Comparison of ENCODE assay signal across 12 cellular contexts in the genomic region with DNA sequence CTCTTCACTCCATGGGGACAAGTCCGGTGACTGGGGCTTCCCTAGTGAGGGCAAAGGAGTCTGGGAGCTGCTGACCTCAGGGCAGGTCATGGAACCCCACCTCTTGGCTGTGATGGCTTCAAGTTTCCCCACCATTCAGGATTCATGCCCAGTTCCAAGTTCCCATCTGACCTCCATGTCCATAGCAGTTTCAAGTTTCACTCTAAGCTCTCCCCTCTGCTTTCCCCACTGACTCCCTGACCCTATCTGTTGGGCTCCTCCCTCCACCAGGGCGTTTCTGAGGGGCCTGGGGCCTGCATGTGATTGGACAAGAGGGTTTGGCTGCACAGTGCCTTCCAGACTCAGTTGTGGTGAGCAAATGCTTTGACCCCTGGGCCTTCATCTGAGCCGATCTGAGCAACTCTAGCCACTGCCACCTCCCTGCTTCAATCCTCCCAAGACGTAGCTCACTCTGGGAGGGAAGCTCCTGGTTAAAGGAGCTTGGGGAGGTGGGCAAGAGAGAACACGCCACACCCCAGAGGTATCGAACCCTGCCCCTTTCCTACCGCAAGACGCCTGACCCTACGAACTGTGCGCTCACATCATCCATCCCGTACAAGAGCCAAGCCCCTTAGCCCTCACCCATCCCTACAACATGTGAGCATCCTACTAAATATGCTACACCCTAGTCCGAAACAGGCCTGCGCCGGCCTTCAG.
DNase-seq lines count a peak whose midpoint lies in the region; ATAC-seq lines count a peak whose summit lies in the region.
"Had no signal": no experiment of that assay in that cellular context is flagged by ENCODE, and none has a peak within 500 bp of the region (broad histone marks: within the 10 kb centered on the region; RNA-seq: fewer than 3 reads in every experiment).

No MANE protein-coding gene starts in this region.

- no peak overlapping the region for H3K27ac Mint-ChIP-seq in activated naive CD8-positive, alpha-beta T cell
- no peak overlapping the region for H3K27ac Mint-ChIP-seq in activated naive CD8-positive, alpha-beta T cell treated with anti-CD3 and anti-CD28 coated beads, Interleukin-2, amount 50 U/mL, for 24 hours
- peak overlapping the region; percentile 67 for H3K27ac Mint-ChIP-seq in stimulated activated naive B cell treated with anti-CD40 and anti-IgM and Interleukin-4, amounts not matched to agents 10 μg/mL and 1 μg/mL and 100 μg/mL, for 72 hours
- H3K27ac Mint-ChIP-seq: activated T-helper 17 cell treated with anti-CD3 and anti-CD28 coated beads, Interleukin-2, amount 50 U/mL, for 72 hours; dendritic cell treated with granulocyte-macrophage colony-stimulating factor and Interleukin-4, amounts not matched to agents 40 ng/mL and 50 ng/mL, for 4 days had no signal

- DNase-seq in activated naive CD8-positive, alpha-beta T cell treated with anti-CD3 and anti-CD28 coated beads, Interleukin-2, amount 50 U/mL, for 24 hours, result no peak
- DNase-seq in fibroblast of gingiva (ENCODE audit: low read depth) (peak; percentile 38), SHP77 treated with DMSO at 0.1 percent for 48 hours (lab: John Stamatoyannopoulos, UW) (no peak)
- no peak for DNase-seq in stimulated activated naive B cell treated with anti-CD40 and anti-IgM and Interleukin-4, amounts not matched to agents 10 μg/mL and 1 μg/mL and 100 μg/mL, for 72 hours
- DNase-seq: ACHN, NCI-H2081 treated with DMSO at 0.1 percent for 48 hours, Peyer's patch had no signal

- no peaks in the 10 kb centered on the region for H3K9me3 Mint-ChIP-seq in activated naive CD8-positive, alpha-beta T cell (ENCODE audit: low read depth)
- no peaks in the 10 kb centered on the region for H3K9me3 Mint-ChIP-seq in activated naive CD8-positive, alpha-beta T cell treated with anti-CD3 and anti-CD28 coated beads, Interleukin-2, amount 50 U/mL, for 24 hours
- H3K9me3 Mint-ChIP-seq in stimulated activated naive B cell treated with anti-CD40 and anti-IgM and Interleukin-4, amounts not matched to agents 10 μg/mL and 1 μg/mL and 100 μg/mL, for 72 hours, result no peaks in the 10 kb centered on the region
- H3K9me3 Mint-ChIP-seq: activated T-helper 17 cell treated with anti-CD3 and anti-CD28 coated beads, Interleukin-2, amount 50 U/mL, for 72 hours; dendritic cell treated with granulocyte-macrophage colony-stimulating factor and Interleukin-4, amounts not matched to agents 40 ng/mL and 50 ng/mL, for 4 days had no signal

- peak overlapping the region; percentile 40 for H3K4me3 Mint-ChIP-seq in activated naive CD8-positive, alpha-beta T cell
- no peak overlapping the region for H3K4me3 Mint-ChIP-seq in activated naive CD8-positive, alpha-beta T cell treated with anti-CD3 and anti-CD28 coated beads, Interleukin-2, amount 50 U/mL, for 24 hours
- no peak overlapping the region for H3K4me3 Mint-ChIP-seq in stimulated activated naive B cell treated with anti-CD40 and anti-IgM and Interleukin-4, amounts not matched to agents 10 μg/mL and 1 μg/mL and 100 μg/mL, for 72 hours
- H3K4me3 Mint-ChIP-seq: activated T-helper 17 cell treated with anti-CD3 and anti-CD28 coated beads, Interleukin-2, amount 50 U/mL, for 72 hours; dendritic cell treated with granulocyte-macrophage colony-stimulating factor and Interleukin-4, amounts not matched to agents 40 ng/mL and 50 ng/mL, for 4 days had no signal

- peaks cover 16% of the 10 kb centered on the region for H3K4me1 Mint-ChIP-seq in activated naive CD8-positive, alpha-beta T cell (ENCODE audit: low read depth)
- peaks cover 21% of the 10 kb centered on the region for H3K4me1 Mint-ChIP-seq in activated naive CD8-positive, alpha-beta T cell treated with anti-CD3 and anti-CD28 coated beads, Interleukin-2, amount 50 U/mL, for 24 hours
- peaks cover 22 to 40% of the 10 kb centered on the region in 2 donors for H3K4me1 Mint-ChIP-seq in stimulated activated naive B cell treated with anti-CD40 and anti-IgM and Interleukin-4, amounts not matched to agents 10 μg/mL and 1 μg/mL and 100 μg/mL, for 72 hours

- no peaks in the 10 kb centered on the region for H3K27me3 Mint-ChIP-seq in activated naive CD8-positive, alpha-beta T cell
- no peaks in the 10 kb centered on the region for H3K27me3 Mint-ChIP-seq in activated naive CD8-positive, alpha-beta T cell treated with anti-CD3 and anti-CD28 coated beads, Interleukin-2, amount 50 U/mL, for 24 hours
- peaks cover 9 to 11% of the 10 kb centered on the region in 2 donors for H3K27me3 Mint-ChIP-seq in stimulated activated naive B cell treated with anti-CD40 and anti-IgM and Interleukin-4, amounts not matched to agents 10 μg/mL and 1 μg/mL and 100 μg/mL, for 72 hours
- H3K27me3 Mint-ChIP-seq: dendritic cell treated with granulocyte-macrophage colony-stimulating factor and Interleukin-4, amounts not matched to agents 40 ng/mL and 50 ng/mL, for 4 days had no signal

- no peak for ATAC-seq in activated naive CD8-positive, alpha-beta T cell treated with anti-CD3 and anti-CD28 coated beads, Interleukin-2, amount 50 U/mL, for 24 hours
- ATAC-seq in stimulated activated naive B cell treated with anti-CD40 and anti-IgM and Interleukin-4, amounts not matched to agents 10 μg/mL and 1 μg/mL and 100 μg/mL, for 72 hours (replicated peaks), result no peak
- ATAC-seq in HG03097 (IDR thresholded peaks at IDR 0.05; ENCODE audit: low FRiP score, unreplicated experiment), result no peak
- ATAC-seq: activated T-helper 17 cell treated with anti-CD3 and anti-CD28 coated beads, Interleukin-2, amount 50 U/mL, for 72 hours; heart left ventricle had no signal

- peaks cover 3% of the 10 kb centered on the region for H3K36me3 Mint-ChIP-seq in activated naive CD8-positive, alpha-beta T cell
- peaks cover 9% of the 10 kb centered on the region for H3K36me3 Mint-ChIP-seq in activated naive CD8-positive, alpha-beta T cell treated with anti-CD3 and anti-CD28 coated beads, Interleukin-2, amount 50 U/mL, for 24 hours (ENCODE audit: low read depth)
- peaks cover 40 to 56% of the 10 kb centered on the region in 2 donors for H3K36me3 Mint-ChIP-seq in stimulated activated naive B cell treated with anti-CD40 and anti-IgM and Interleukin-4, amounts not matched to agents 10 μg/mL and 1 μg/mL and 100 μg/mL, for 72 hours
